ENCODE assay signal across 1 cellular context in the genomic region with DNA sequence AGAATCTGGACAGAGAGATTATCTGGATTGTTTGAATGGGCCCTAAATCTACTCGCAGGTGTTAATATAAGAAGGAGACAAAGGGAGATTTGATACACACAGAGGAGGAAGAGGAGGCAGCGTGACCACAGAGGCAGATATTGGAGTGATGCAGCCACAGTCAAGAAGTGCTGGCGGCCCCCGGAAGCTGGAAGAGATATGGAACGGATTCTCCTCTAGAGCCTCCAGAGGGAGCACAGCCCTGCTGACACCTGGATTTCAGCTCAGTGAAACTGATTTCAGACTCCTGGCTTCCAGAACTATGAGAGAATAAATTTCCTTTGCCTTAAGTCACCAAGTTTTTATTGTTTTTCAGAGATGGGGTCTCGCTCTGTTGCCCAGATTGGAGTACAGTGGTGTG.
TF ChIP-seq lines count a peak whose summit lies in the region.

No MANE protein-coding gene starts in this region.

TF ChIP-seq in GM23338, 12 proteins besides CTCF, POLR2A, EP300 and RAD21 (continued from another document):
- TF ChIP-seq, protein P1, sequence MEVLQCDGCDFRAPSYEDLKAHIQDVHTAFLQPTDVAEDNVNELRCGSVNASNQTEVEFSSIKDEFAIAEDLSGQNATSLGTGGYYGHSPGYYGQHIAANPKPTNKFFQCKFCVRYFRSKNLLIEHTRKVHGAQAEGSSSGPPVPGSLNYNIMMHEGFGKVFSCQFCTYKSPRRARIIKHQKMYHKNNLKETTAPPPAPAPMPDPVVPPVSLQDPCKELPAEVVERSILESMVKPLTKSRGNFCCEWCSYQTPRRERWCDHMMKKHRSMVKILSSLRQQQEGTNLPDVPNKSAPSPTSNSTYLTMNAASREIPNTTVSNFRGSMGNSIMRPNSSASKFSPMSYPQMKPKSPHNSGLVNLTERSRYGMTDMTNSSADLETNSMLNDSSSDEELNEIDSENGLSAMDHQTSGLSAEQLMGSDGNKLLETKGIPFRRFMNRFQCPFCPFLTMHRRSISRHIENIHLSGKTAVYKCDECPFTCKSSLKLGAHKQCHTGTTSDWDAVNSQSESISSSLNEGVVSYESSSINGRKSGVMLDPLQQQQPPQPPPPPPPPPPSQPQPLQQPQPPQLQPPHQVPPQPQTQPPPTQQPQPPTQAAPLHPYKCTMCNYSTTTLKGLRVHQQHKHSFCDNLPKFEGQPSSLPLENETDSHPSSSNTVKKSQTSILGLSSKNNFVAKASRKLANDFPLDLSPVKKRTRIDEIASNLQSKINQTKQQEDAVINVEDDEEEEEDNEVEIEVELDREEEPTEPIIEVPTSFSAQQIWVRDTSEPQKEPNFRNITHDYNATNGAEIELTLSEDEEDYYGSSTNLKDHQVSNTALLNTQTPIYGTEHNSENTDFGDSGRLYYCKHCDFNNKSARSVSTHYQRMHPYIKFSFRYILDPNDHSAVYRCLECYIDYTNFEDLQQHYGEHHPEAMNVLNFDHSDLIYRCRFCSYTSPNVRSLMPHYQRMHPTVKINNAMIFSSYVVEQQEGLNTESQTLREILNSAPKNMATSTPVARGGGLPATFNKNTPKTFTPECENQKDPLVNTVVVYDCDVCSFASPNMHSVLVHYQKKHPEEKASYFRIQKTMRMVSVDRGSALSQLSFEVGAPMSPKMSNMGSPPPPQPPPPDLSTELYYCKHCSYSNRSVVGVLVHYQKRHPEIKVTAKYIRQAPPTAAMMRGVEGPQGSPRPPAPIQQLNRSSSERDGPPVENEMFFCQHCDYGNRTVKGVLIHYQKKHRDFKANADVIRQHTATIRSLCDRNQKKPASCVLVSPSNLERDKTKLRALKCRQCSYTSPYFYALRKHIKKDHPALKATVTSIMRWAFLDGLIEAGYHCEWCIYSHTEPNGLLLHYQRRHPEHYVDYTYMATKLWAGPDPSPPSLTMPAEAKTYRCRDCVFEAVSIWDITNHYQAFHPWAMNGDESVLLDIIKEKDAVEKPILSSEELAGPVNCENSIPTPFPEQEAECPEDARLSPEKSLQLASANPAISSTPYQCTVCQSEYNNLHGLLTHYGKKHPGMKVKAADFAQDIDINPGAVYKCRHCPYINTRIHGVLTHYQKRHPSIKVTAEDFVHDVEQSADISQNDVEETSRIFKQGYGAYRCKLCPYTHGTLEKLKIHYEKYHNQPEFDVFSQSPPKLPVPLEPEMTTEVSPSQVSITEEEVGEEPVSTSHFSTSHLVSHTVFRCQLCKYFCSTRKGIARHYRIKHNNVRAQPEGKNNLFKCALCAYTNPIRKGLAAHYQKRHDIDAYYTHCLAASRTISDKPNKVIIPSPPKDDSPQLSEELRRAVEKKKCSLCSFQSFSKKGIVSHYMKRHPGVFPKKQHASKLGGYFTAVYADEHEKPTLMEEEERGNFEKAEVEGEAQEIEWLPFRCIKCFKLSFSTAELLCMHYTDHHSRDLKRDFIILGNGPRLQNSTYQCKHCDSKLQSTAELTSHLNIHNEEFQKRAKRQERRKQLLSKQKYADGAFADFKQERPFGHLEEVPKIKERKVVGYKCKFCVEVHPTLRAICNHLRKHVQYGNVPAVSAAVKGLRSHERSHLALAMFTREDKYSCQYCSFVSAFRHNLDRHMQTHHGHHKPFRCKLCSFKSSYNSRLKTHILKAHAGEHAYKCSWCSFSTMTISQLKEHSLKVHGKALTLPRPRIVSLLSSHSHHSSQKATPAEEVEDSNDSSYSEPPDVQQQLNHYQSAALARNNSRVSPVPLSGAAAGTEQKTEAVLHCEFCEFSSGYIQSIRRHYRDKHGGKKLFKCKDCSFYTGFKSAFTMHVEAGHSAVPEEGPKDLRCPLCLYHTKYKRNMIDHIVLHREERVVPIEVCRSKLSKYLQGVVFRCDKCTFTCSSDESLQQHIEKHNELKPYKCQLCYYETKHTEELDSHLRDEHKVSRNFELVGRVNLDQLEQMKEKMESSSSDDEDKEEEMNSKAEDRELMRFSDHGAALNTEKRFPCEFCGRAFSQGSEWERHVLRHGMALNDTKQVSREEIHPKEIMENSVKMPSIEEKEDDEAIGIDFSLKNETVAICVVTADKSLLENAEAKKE (CRISPR knock-in tag; IDR thresholded peaks at IDR 0.05), result no peak
- TF ChIP-seq, protein P2, sequence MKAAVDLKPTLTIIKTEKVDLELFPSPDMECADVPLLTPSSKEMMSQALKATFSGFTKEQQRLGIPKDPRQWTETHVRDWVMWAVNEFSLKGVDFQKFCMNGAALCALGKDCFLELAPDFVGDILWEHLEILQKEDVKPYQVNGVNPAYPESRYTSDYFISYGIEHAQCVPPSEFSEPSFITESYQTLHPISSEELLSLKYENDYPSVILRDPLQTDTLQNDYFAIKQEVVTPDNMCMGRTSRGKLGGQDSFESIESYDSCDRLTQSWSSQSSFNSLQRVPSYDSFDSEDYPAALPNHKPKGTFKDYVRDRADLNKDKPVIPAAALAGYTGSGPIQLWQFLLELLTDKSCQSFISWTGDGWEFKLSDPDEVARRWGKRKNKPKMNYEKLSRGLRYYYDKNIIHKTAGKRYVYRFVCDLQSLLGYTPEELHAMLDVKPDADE (IDR thresholded peaks at IDR 0.05), result no peak
- TF ChIP-seq STAT1 (IDR thresholded peaks at IDR 0.05; ENCODE audit: unreplicated experiment), result no peak
- TF ChIP-seq JUNB (IDR thresholded peaks at IDR 0.05; ENCODE audit: unreplicated experiment), result no peak
- no peak for TF ChIP-seq EZH2phosphoT487 (IDR thresholded peaks at IDR 0.05; ENCODE audit: unreplicated experiment)
